15 cellular contexts compared by ENCODE assay signal in genomic region chr19:7441468-7442146, GRCh38. TPM values are rescaled to one million over a fixed set of nuclear protein-coding genes. Genes with fewer than 3 reads are reported as not detected.
DNase-seq lines count a peak whose midpoint lies in the region; ATAC-seq and TF ChIP-seq lines count a peak whose summit lies in the region.
"Had no signal": no experiment of that assay in that cellular context is flagged by ENCODE, and none has a peak within 500 bp of the region (broad histone marks: within the 10 kb centered on the region; RNA-seq: fewer than 3 reads in every experiment).

No MANE protein-coding gene starts in this region.

- ATAC-seq in activated T-helper 17 cell treated with anti-CD3 and anti-CD28 coated beads, Interleukin-2, amount 50 U/mL, for 72 hours (replicated peaks) = no peak
- ATAC-seq in HG03135 (IDR thresholded peaks at IDR 0.05; ENCODE audit: unreplicated experiment) = no peak
- ATAC-seq: CD8-positive, alpha-beta T cell had no signal

- WGBS in trophoblast cell (ENCODE audit: extremely low coverage, insufficient coverage, insufficient read length) = no CpG with 5 or more reads among the region's 21 CpGs

- H3K9ac ChIP-seq in trophoblast cell (ENCODE audit: low read length) = no peak overlapping the region

- H3K27ac ChIP-seq in trophoblast cell (ENCODE audit: low read depth, low read length) = no peak overlapping the region

- H4K12ac ChIP-seq in trophoblast cell (ENCODE audit: low read depth, low read length) = no peak overlapping the region

- no peak overlapping the region for H4K91ac ChIP-seq in trophoblast cell (ENCODE audit: low read depth, low read length)

- no peak overlapping the region for H3K4me3 Mint-ChIP-seq in activated T-helper 17 cell treated with anti-CD3 and anti-CD28 coated beads, Interleukin-2, amount 50 U/mL, for 72 hours
- H3K4me3 Mint-ChIP-seq in type B pancreatic cell = no peak overlapping the region
- H3K4me3 Mint-ChIP-seq: B cell; CD8-positive, alpha-beta T cell had no signal

- H3K79me1 ChIP-seq in trophoblast cell (ENCODE audit: low read length) = no peaks in the 10 kb centered on the region

- H3K14ac ChIP-seq in trophoblast cell (ENCODE audit: low read length) = no peak overlapping the region

- H3K36me3 Mint-ChIP-seq in activated T-helper 17 cell treated with anti-CD3 and anti-CD28 coated beads, Interleukin-2, amount 50 U/mL, for 72 hours (ENCODE audit: low read depth) = peaks cover 93% of the 10 kb centered on the region
- H3K36me3 Mint-ChIP-seq in type B pancreatic cell = peaks cover 4% of the 10 kb centered on the region

- H2BK5ac ChIP-seq in trophoblast cell (ENCODE audit: low read depth, low read length, poor library complexity) = no peak overlapping the region

- H4K8ac ChIP-seq in trophoblast cell (ENCODE audit: low read depth, low read length) = no peak overlapping the region

- no peaks in the 10 kb centered on the region for H3K27me3 Mint-ChIP-seq in activated T-helper 17 cell treated with anti-CD3 and anti-CD28 coated beads, Interleukin-2, amount 50 U/mL, for 72 hours
- H3K27me3 Mint-ChIP-seq in type B pancreatic cell = no peaks in the 10 kb centered on the region
- H3K27me3 Mint-ChIP-seq: B cell had no signal

- no peaks in the 10 kb centered on the region for H3K4me1 ChIP-seq in trophoblast cell (ENCODE audit: control insufficient read depth in 1 of 2, insufficient read depth in 2 of 2, low read length in 2 of 2)
- H3K4me1 ChIP-seq: HAP-1 had no signal

- H2AFZ ChIP-seq in trophoblast cell (ENCODE audit: insufficient read depth, low read length, poor library complexity) = no peak overlapping the region

- H3K4me3 ChIP-seq in trophoblast cell (ENCODE audit: low read depth, low read length) = no peak overlapping the region
- H3K4me3 ChIP-seq: HAP-1 had no signal

- H3K9me3 ChIP-seq in trophoblast cell (ENCODE audit: insufficient read depth, low read depth, low read length) = no peaks in the 10 kb centered on the region
- H3K9me3 ChIP-seq: HAP-1 had no signal

- no peaks in the 10 kb centered on the region for H3K9me3 Mint-ChIP-seq in activated T-helper 17 cell treated with anti-CD3 and anti-CD28 coated beads, Interleukin-2, amount 50 U/mL, for 72 hours
- H3K9me3 Mint-ChIP-seq in type B pancreatic cell = no peaks in the 10 kb centered on the region
- H3K9me3 Mint-ChIP-seq: CD8-positive, alpha-beta T cell had no signal

- peaks cover 3% of the 10 kb centered on the region for H3K4me1 Mint-ChIP-seq in activated T-helper 17 cell treated with anti-CD3 and anti-CD28 coated beads, Interleukin-2, amount 50 U/mL, for 72 hours
- H3K4me1 Mint-ChIP-seq in type B pancreatic cell (ENCODE audit: unreplicated experiment) = no peaks in the 10 kb centered on the region
- H3K4me1 Mint-ChIP-seq: B cell had no signal

- H3K18ac ChIP-seq in trophoblast cell (ENCODE audit: low read length) = no peak overlapping the region

- H2BK120ac ChIP-seq in trophoblast cell (ENCODE audit: insufficient read depth, low read length, poor library complexity) = no peak overlapping the region

- no peak overlapping the region for H2AK5ac ChIP-seq in trophoblast cell (ENCODE audit: low read length)

- peaks cover 55 to 61% of the 10 kb centered on the region in 2 experiments for H3K36me3 ChIP-seq in trophoblast cell (ENCODE audit: control insufficient read depth in 1 of 2, insufficient read depth in 2 of 2, low read length in 2 of 2)

- H3K79me2 ChIP-seq in trophoblast cell (ENCODE audit: control insufficient read depth, insufficient read depth, low read length, poor library complexity) = no peaks in the 10 kb centered on the region

- no peak overlapping the region for H3K23ac ChIP-seq in trophoblast cell (ENCODE audit: low read length)

- H3K27me3 ChIP-seq in trophoblast cell (ENCODE audit: insufficient read depth, low read length) = no peaks in the 10 kb centered on the region

- no peak overlapping the region for H3K4me2 ChIP-seq in trophoblast cell (ENCODE audit: low read length)

- no peak overlapping the region for H3K4ac ChIP-seq in trophoblast cell (ENCODE audit: low read depth, low read length)

- no peak overlapping the region for H2BK12ac ChIP-seq in trophoblast cell (ENCODE audit: low read length)

- DNase-seq in Ammon's horn (ENCODE audit: low spot score) = peak; percentile 24
- peak; percentile 40 for DNase-seq in inferior parietal cortex (ENCODE audit: extremely low spot score)
- peak; percentile 51 for DNase-seq in pons (ENCODE audit: low spot score)
- DNase-seq in trophoblast cell = no peak
- no peak for DNase-seq in NCI-H1417 treated with DMSO at 0.1 percent for 48 hours (lab: John Stamatoyannopoulos, UW)
- DNase-seq in type B pancreatic cell (ENCODE audit: extremely low spot score, unreplicated experiment) = no peak
- DNase-seq: ACHN; CD8-positive, alpha-beta T cell; NCI-H1048; NCI-H2081 treated with DMSO at 0.1 percent for 48 hours; NCI-H524 had no signal

- peak overlapping the region; percentile 75 for H3K27ac Mint-ChIP-seq in activated T-helper 17 cell treated with anti-CD3 and anti-CD28 coated beads, Interleukin-2, amount 50 U/mL, for 72 hours
- no peak overlapping the region for H3K27ac Mint-ChIP-seq in type B pancreatic cell
- H3K27ac Mint-ChIP-seq: B cell; CD8-positive, alpha-beta T cell had no signal

- TF ChIP-seq CTCF in type B pancreatic cell (conservative IDR thresholded peaks at IDR 0.05) = no peak

RNA-seq across cellular contexts. Expression of gene PEX11G, which starts 47.2 kb away (rescaled TPM):
- total RNA-seq in activated T-helper 17 cell treated with anti-CD3 and anti-CD28 coated beads, Interleukin-2, amount 50 U/mL, for 72 hours = under 1 TPM in 1 of 2 donors, not detected in 1; 0.66 TPM
- 0.92 and 0.94 TPM in 2 replicates for polyA plus RNA-seq in trophoblast cell (2013)
- total RNA-seq in type B pancreatic cell (ENCODE audit: low replicate concordance) = 4.8 and 5.7 TPM in 2 replicates
- total RNA-seq: CD8-positive, alpha-beta T cell had no signal

Comparison
In these comparisons a context has a peak if more than half of its experiments do, and no peak if none do; other contexts are left out.
1. DNase-seq: peak in Ammon's horn (single experiment), inferior parietal cortex (single experiment) and pons (single experiment); none in trophoblast cell (0 of 2), NCI-H1417 treated with DMSO at 0.1 percent for 48 hours (single experiment) and type B pancreatic cell (single experiment).